19 cellular contexts compared by ENCODE assay signal in genomic region chr12:8781326-8781725, GRCh38. TPM values are rescaled to one million over a fixed set of nuclear protein-coding genes. Genes with fewer than 3 reads are reported as not detected.
DNase-seq lines count a peak whose midpoint lies in the region; TF ChIP-seq lines count a peak whose summit lies in the region.
"Had no signal": no experiment of that assay in that cellular context is flagged by ENCODE, and none has a peak within 500 bp of the region (broad histone marks: within the 10 kb centered on the region; RNA-seq: fewer than 3 reads in every experiment).

No MANE protein-coding gene starts in this region.

- H4K8ac ChIP-seq in H9 (replicated peaks; ENCODE audit: insufficient read length, low read depth, low read length) = no peak overlapping the region

- no peak overlapping the region for H3K23ac ChIP-seq in H9 (ENCODE audit: insufficient read length, low read depth, low read length)

- H2BK12ac ChIP-seq in H9 (ENCODE audit: insufficient read length, low read depth, low read length) = no peak overlapping the region

- H3K56ac ChIP-seq in H9 (ENCODE audit: insufficient read length, low read depth, low read length) = no peak overlapping the region

- no CpG with 5 or more reads among the region's 2 CpGs for WGBS in H9 (ENCODE audit: extremely low coverage, insufficient read length, low lambda C conversion rate)

- H3K27ac Mint-ChIP-seq in H9 (peak overlapping the region; percentile 13 to 65 (median 52); a peak in 3 of 7 replicates), nephron (peak overlapping the region in 2 of 3 experiments; percentile 6 to 12)
- H3K27ac Mint-ChIP-seq: B cell; CD4-positive, alpha-beta T cell; HFFc6 had no signal

- H3K36me3 Mint-ChIP-seq in H9 (ENCODE audit: insufficient read depth in 1 of 3, low read depth in 3 of 3) (peaks cover 24 to 45% (median 34%) of the 10 kb centered on the region in 3 experiments), nephron (ENCODE audit: low read depth) (peaks cover 12% of the 10 kb centered on the region)

- H3K79me1 ChIP-seq in H9 (ENCODE audit: insufficient read depth, low read depth, low read length, poor library complexity, severe bottlenecking) = no peaks in the 10 kb centered on the region

- no peak overlapping the region for H3K14ac ChIP-seq in H9 (ENCODE audit: insufficient read depth, low read length)

- H3K9ac ChIP-seq in H9 (ENCODE audit: extremely low read depth, insufficient read length, low read length) = no peak overlapping the region
- H3K9ac ChIP-seq: GM23248 had no signal

- H4K20me1 ChIP-seq in H9 (ENCODE audit: control insufficient read depth, insufficient read depth, insufficient read length) = no peaks in the 10 kb centered on the region

- no peak overlapping the region for H3T11ph ChIP-seq in H9 (ENCODE audit: low read length)

- H3K4me3 ChIP-seq in ascending aorta = no peak overlapping the region
- H3K4me3 ChIP-seq: GM23248 had no signal

- H3K4me1 ChIP-seq in H9 (ENCODE audit: insufficient read depth, low read length) = no peaks in the 10 kb centered on the region
- peaks cover 0 to 18% of the 10 kb centered on the region in 2 donors for H3K4me1 ChIP-seq in ascending aorta

- no peaks in the 10 kb centered on the region for H3K9me3 ChIP-seq in H9 (ENCODE audit: control insufficient read depth, low read depth, low read length)
- H3K9me3 ChIP-seq in ascending aorta = no peaks in the 10 kb centered on the region

- H2AFZ ChIP-seq in H9 (ENCODE audit: low read length) = no peak overlapping the region
- H2AFZ ChIP-seq: GM23248 had no signal

- no peak overlapping the region for H4K5ac ChIP-seq in H9 (ENCODE audit: insufficient read length, low read depth, low read length)

- no peaks in the 10 kb centered on the region for H3K79me2 ChIP-seq in H9 (ENCODE audit: insufficient read depth, low read length)

- no peak overlapping the region for H4K91ac ChIP-seq in H9 (ENCODE audit: insufficient read length, low read depth, low read length)

- H3K4me2 ChIP-seq in H9 (ENCODE audit: insufficient read depth, insufficient read length, low read length) = no peak overlapping the region

- no peak overlapping the region for H2BK20ac ChIP-seq in H9 (ENCODE audit: low read depth, low read length, poor library complexity, severe bottlenecking)

- no peak overlapping the region for H2BK5ac ChIP-seq in H9 (ENCODE audit: insufficient read length, low read length)

- H3K27me3 ChIP-seq in H9 (ENCODE audit: insufficient read depth, low read length) (no peaks in the 10 kb centered on the region), ascending aorta (no peaks in the 10 kb centered on the region)

- H3K27me3 Mint-ChIP-seq in H9 (ENCODE audit: low read depth) = no peaks in the 10 kb centered on the region
- no peaks in the 10 kb centered on the region for H3K27me3 Mint-ChIP-seq in nephron (ENCODE audit: low read depth)
- H3K27me3 Mint-ChIP-seq: B cell; CD4-positive, alpha-beta T cell had no signal

- intact Hi-C loops in ascending aorta (cut with DNase I) = no loop called here

- peaks cover 7 to 12% of the 10 kb centered on the region in 2 donors for H3K36me3 ChIP-seq in ascending aorta

- H2BK120ac ChIP-seq in H9 (ENCODE audit: low read depth, low read length, poor library complexity, severe bottlenecking) = no peak overlapping the region

- H3K4me3 Mint-ChIP-seq in H9 (no peak overlapping the region), nephron (no peak overlapping the region)
- H3K4me3 Mint-ChIP-seq: B cell; CD4-positive, alpha-beta T cell; HFFc6 had no signal

- H3K4me1 Mint-ChIP-seq in H9 = peaks cover 29% of the 10 kb centered on the region in 2 experiments
- peaks cover 5% of the 10 kb centered on the region for H3K4me1 Mint-ChIP-seq in nephron
- H3K4me1 Mint-ChIP-seq: B cell had no signal

- DNase-seq in Ammon's horn (ENCODE audit: low spot score) (peak; percentile 8), H9 (peak; percentile 15), ascending aorta (ENCODE audit: low spot score in 2 of 2) (no peak), SIG-M5 (lab: John Stamatoyannopoulos, UW) (no peak), iPS-NIHi7 (ENCODE audit: extremely low spot score) (no peak), inferior parietal cortex (ENCODE audit: extremely low spot score) (no peak)
- DNase-seq: ACHN; CD4-positive, alpha-beta T cell; DMS79 treated with DMSO at 0.1 percent for 48 hours; GDM1; GM23248; HFFc6; KBM-7; NCI-H345; NCI-H526 treated with DMSO at 0.1 percent for 48 hours; PC-3 had no signal

- no peak overlapping the region for H2AK5ac ChIP-seq in H9 (ENCODE audit: insufficient read length, low read length)

- no peak overlapping the region for H3K18ac ChIP-seq in H9 (ENCODE audit: insufficient read length, low read depth, low read length)

- no peak overlapping the region for H3K4ac ChIP-seq in H9 (ENCODE audit: low read depth, low read length)

- TF ChIP-seq CTCF in H9 (conservative IDR thresholded peaks at IDR 0.05) = no peak
- TF ChIP-seq CTCF in ascending aorta (IDR thresholded peaks at IDR 0.05) = no peak
- TF ChIP-seq CTCF in nephron (IDR thresholded peaks at IDR 0.05; ENCODE audit: unreplicated experiment in 3 of 3) = no peak

- H3K27ac ChIP-seq in H9 (ENCODE audit: insufficient read length, low read depth, low read length) = no peak overlapping the region
- peak overlapping the region; percentile 22 to 66 for H3K27ac ChIP-seq in ascending aorta
- H3K27ac ChIP-seq: GM23248, HL-60 had no signal

- H3K9me3 Mint-ChIP-seq in H9 (peaks cover 3 to 9% of the 10 kb centered on the region in 2 experiments; a peak in 4 of 5 replicates), nephron (no peaks in the 10 kb centered on the region)
- H3K9me3 Mint-ChIP-seq: CD4-positive, alpha-beta T cell; HFFc6 had no signal

- no peaks in the 10 kb centered on the region for H3K23me2 ChIP-seq in H9 (ENCODE audit: insufficient read length, low read depth, low read length, poor library complexity, severe bottlenecking)

- no peak overlapping the region for H2BK15ac ChIP-seq in H9 (ENCODE audit: low read depth, low read length)

RNA-seq across cellular contexts. Expression of gene A2ML1, which starts 41.1 kb away (rescaled TPM):
- total RNA-seq in H9 (2021) (2.8 and 4.1 TPM in 2 replicates), ascending aorta (not detected)
- total RNA-seq: B cell; CD4-positive, alpha-beta T cell; GM23248; HFFc6 had no signal

Comparison
In these comparisons a context has a peak if more than half of its experiments do, and no peak if none do; other contexts are left out.
1. DNase-seq: peak in Ammon's horn (single experiment) and H9 (single experiment); none in ascending aorta (0 of 2), SIG-M5 (single experiment), iPS-NIHi7 (single experiment) and inferior parietal cortex (single experiment).